ENCODE assay signal across 9 cellular contexts in genomic region chr19:2963631-2964030, GRCh38. TPM values are rescaled to one million over a fixed set of nuclear protein-coding genes. Genes with fewer than 3 reads are reported as not detected.
DNase-seq lines count a peak whose midpoint lies in the region; ATAC-seq and TF ChIP-seq lines count a peak whose summit lies in the region.
"Not testable (repeated sequence)": the region's sequence is repeated elsewhere in the genome, so short reads cannot be mapped to it uniquely, and the experiment has no call there.
"Had no signal": no experiment of that assay in that cellular context is flagged by ENCODE, and none has a peak within 500 bp of the region (broad histone marks: within the 10 kb centered on the region; RNA-seq: fewer than 3 reads in every experiment).

No MANE protein-coding gene starts in this region.

- not testable (repeated sequence) for H3K27me3 Mint-ChIP-seq in T-helper 17 cell; nephron (ENCODE audit: low read depth)

- ATAC-seq in T-helper 17 cell: not testable (repeated sequence)

- not testable (repeated sequence) for H3K4me1 Mint-ChIP-seq in T-helper 17 cell
- H3K4me1 Mint-ChIP-seq in nephron: peaks cover 12% of the 10 kb centered on the region

- DNase-seq in ACHN (peak; percentile 57), Caki2 (ENCODE audit: low read depth) (peak; percentile 51), epithelial cell of proximal tubule (ENCODE audit: low read depth) (peak; percentile 49), kidney glomerular epithelial cell (lab: John Stamatoyannopoulos, UW) (peak; percentile 15), left kidney (ENCODE audit: low read depth, low spot score) (peak; percentile 47)
- DNase-seq in T-helper 17 cell: not testable (repeated sequence)

- H3K36me3 Mint-ChIP-seq in T-helper 17 cell (ENCODE audit: low read depth); nephron (ENCODE audit: low read depth): not testable (repeated sequence)

- H3K27ac Mint-ChIP-seq in T-helper 17 cell (peak overlapping the region; percentile 24), nephron (peak overlapping the region in 2 of 3 experiments; percentile 41 to 59)

- TF ChIP-seq CTCF in epithelial cell of proximal tubule (conservative IDR thresholded peaks at IDR 0.05; ENCODE audit: low read depth, low read length); nephron (IDR thresholded peaks at IDR 0.05; ENCODE audit: unreplicated experiment in 3 of 3): not testable (repeated sequence)

- in situ Hi-C loops in ACHN (cut with HindIII; ENCODE audit: low pct_ligation_motif_present, low pct_unique_long_range_greater_than_20kb, low sequenced_read_pairs); Caki2 (cut with HindIII; ENCODE audit: low pct_unique_long_range_greater_than_20kb, low sequenced_read_pairs): not testable (repeated sequence)

- H3K4me3 ChIP-seq in epithelial cell of proximal tubule (ENCODE audit: low read depth, low read length): not testable (repeated sequence)

- not testable (repeated sequence) for H3K9me3 Mint-ChIP-seq in nephron

- not testable (repeated sequence) for H3K9me3 ChIP-seq in T-helper 17 cell (ENCODE audit: control insufficient read depth, low read length, poor library complexity, severe bottlenecking)

- H3K4me3 Mint-ChIP-seq in T-helper 17 cell: not testable (repeated sequence)
- peak overlapping the region in 1 of 3 experiments; percentile 1 for H3K4me3 Mint-ChIP-seq in nephron

RNA-seq across cellular contexts. Expression of gene TLE6, which starts 13.7 kb away (rescaled TPM):
- total RNA-seq in Caki2 (2014; rRNA removed; shearing (Covaris generic); ENCODE audit: low replicate concordance): 10.5 and 21.3 TPM in 2 replicates
- total RNA-seq in T-helper 17 cell (under 1 TPM in 1 of 2 donors, not detected in 1; 0.29 TPM), epithelial cell of proximal tubule (0.58 and 1.0 TPM in 2 replicates)
- total RNA-seq: CD4-positive, alpha-beta T cell; CD8-positive, alpha-beta T cell had no signal

RNA-seq across cellular contexts. Expression of gene ZNF77, which starts 18.9 kb away (rescaled TPM):
- total RNA-seq in Caki2 (2014; rRNA removed; shearing (Covaris generic); ENCODE audit: low replicate concordance): 2.2 TPM in 1 of 2 replicates, not detected in the other
- total RNA-seq in T-helper 17 cell: 1 to 10 TPM; 2.7 to 3.0 TPM
- 1.6 and 2.6 TPM in 2 replicates for total RNA-seq in epithelial cell of proximal tubule
